28 cellular contexts compared by ENCODE assay signal in the genomic region with DNA sequence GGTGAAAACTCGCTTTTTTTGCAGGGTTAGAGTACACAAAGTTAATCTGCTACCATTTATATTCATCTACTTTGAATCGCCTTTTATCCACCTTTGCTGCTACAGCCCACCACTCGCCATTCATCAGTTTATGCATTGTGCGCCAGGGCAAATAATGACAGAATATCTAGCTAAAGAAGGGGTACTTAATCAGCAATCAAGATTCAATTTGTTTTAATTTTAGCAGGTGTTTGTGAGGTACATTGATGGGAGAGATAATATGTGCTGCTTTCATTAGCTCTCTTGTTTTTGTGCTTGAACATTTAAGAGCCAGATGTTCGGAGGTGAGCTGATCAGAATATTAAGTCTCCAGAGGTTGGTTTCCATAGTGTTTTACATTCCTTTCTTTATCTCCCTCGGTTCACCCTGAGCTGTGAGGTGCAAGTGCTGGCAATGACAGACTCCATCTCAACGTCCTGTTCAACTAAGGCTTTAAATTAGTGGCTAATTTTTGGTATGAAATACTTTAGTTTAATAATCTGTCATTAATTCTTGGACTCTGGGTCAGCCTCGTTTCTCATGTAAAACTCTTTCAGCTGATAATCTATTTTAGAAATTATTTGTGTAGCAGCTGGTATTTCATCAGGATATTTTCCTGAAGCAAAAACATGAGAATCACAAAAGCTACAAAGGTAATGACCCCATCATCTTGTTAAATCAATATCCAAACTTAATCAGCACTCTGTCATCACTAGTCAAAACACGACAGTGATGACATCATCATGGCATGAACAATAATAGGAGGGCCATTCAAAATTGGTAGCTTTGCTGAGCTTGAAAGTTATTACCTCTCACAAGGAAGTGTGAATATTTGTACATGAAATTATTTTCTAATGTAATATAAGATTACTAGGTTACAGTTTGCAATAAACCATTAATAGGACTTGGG.
"Had no signal": no experiment of that assay in that cellular context is flagged by ENCODE, and none has a peak within 500 bp of the region (broad histone marks: within the 10 kb centered on the region; RNA-seq: fewer than 3 reads in every experiment).

No MANE protein-coding gene starts in this region.

- H3K36me3 Mint-ChIP-seq: mesothelial cell of epicardium; naive B cell; neural progenitor cell; stimulated activated effector memory CD8-positive, alpha-beta T cell treated with anti-CD3 and anti-CD28 coated beads, Interleukin-12 subunit alpha, Interleukin-12 subunit beta, amount 100 ng/mL, for 72 hours; type B pancreatic cell had no signal

- ATAC-seq: effector memory CD8-positive, alpha-beta T cell; esophagus mucosa; gastrocnemius medialis; left cardiac atrium; left lung; mucosa of descending colon; sciatic nerve; stimulated activated effector memory CD8-positive, alpha-beta T cell treated with anti-CD3 and anti-CD28 coated beads, Interleukin-12 subunit alpha, Interleukin-12 subunit beta, amount 100 ng/mL, for 72 hours had no signal

- H3K4me1 ChIP-seq: gastrocnemius medialis, left lung, neural progenitor cell, parathyroid adenoma, stomach, tibial artery had no signal

- H3K4me1 Mint-ChIP-seq: mesothelial cell of epicardium; naive B cell; nephron; neural progenitor cell; stimulated activated effector memory CD8-positive, alpha-beta T cell treated with anti-CD3 and anti-CD28 coated beads, Interleukin-12 subunit alpha, Interleukin-12 subunit beta, amount 100 ng/mL, for 72 hours had no signal

- H3K9me3 Mint-ChIP-seq: mesothelial cell of epicardium, naive B cell, nephron, neural progenitor cell, type B pancreatic cell had no signal

- H3K27ac Mint-ChIP-seq: effector memory CD8-positive, alpha-beta T cell; mesothelial cell of epicardium; naive B cell; nephron; neural progenitor cell; progenitor cell of endocrine pancreas; stimulated activated effector memory CD8-positive, alpha-beta T cell treated with anti-CD3 and anti-CD28 coated beads, Interleukin-12 subunit alpha, Interleukin-12 subunit beta, amount 100 ng/mL, for 72 hours; type B pancreatic cell had no signal

- H3K9ac ChIP-seq: neural progenitor cell, parathyroid adenoma had no signal

- FAIRE-seq: endometrium had no signal

- H3K4me3 Mint-ChIP-seq: effector memory CD8-positive, alpha-beta T cell; mesothelial cell of epicardium; naive B cell; nephron; neural progenitor cell; stimulated activated effector memory CD8-positive, alpha-beta T cell treated with anti-CD3 and anti-CD28 coated beads, Interleukin-12 subunit alpha, Interleukin-12 subunit beta, amount 100 ng/mL, for 72 hours; type B pancreatic cell had no signal

- H3K27ac ChIP-seq: coronary artery, epithelial cell of prostate, gastrocnemius medialis, left lung, neural progenitor cell, parathyroid adenoma, stomach, tibial artery had no signal

- H3K9me3 ChIP-seq: gastrocnemius medialis, left lung, mucosa of descending colon, stomach, tibial artery had no signal

- DNase-seq: dermis blood vessel endothelial cell; effector memory CD8-positive, alpha-beta T cell; gastrocnemius medialis; head of caudate nucleus; left cardiac atrium; left lung; mesenchymal stem cell; mucosa of descending colon; naive B cell; stimulated activated CD4-positive, alpha-beta T cell treated with anti-CD3 and anti-CD28 coated beads, Interleukin-12 subunit alpha, Interleukin-12 subunit beta, amount 100 ng/mL, for 4 hours; stimulated activated CD4-positive, alpha-beta T cell treated with anti-CD3 and anti-CD28 coated beads, Interleukin-1b, Interleukin-23, amount 100 ng/mL, for 48 hours; stimulated activated CD4-positive, alpha-beta T cell treated with anti-CD3 and anti-CD28 coated beads, Interleukin-4, amount 100 ng/mL, for 1 hour; stimulated activated naive CD4-positive, alpha-beta T cell treated with Interleukin-2 at 50 U/mL for 16 hours; stomach; tibial artery had no signal

- H3K4me3 ChIP-seq: coronary artery, gastrocnemius medialis, left lung, mucosa of descending colon, neural progenitor cell, smooth muscle cell, stomach, tibial artery had no signal

- H3K27me3 ChIP-seq: gastrocnemius medialis, left lung, neural progenitor cell, stomach, tibial artery had no signal

- H3K36me3 ChIP-seq: gastrocnemius medialis, left lung, neural progenitor cell, stomach, tibial artery had no signal

- H3K27me3 Mint-ChIP-seq: effector memory CD8-positive, alpha-beta T cell; progenitor cell of endocrine pancreas; type B pancreatic cell had no signal
